ENCODE assay signal across 1 cellular context in genomic region chr17:76439314-76439928, GRCh38.
TF ChIP-seq lines count a peak whose summit lies in the region.

No MANE protein-coding gene starts in this region.

TF ChIP-seq in HEK293, 187 proteins besides CTCF, POLR2A, EP300 and RAD21 (continued from another document):
- peak; percentile 67 for TF ChIP-seq ATF2 (tag by site-specific recombination; IDR thresholded peaks at IDR 0.05; ENCODE audit: low read depth)
